In the genomic region with DNA sequence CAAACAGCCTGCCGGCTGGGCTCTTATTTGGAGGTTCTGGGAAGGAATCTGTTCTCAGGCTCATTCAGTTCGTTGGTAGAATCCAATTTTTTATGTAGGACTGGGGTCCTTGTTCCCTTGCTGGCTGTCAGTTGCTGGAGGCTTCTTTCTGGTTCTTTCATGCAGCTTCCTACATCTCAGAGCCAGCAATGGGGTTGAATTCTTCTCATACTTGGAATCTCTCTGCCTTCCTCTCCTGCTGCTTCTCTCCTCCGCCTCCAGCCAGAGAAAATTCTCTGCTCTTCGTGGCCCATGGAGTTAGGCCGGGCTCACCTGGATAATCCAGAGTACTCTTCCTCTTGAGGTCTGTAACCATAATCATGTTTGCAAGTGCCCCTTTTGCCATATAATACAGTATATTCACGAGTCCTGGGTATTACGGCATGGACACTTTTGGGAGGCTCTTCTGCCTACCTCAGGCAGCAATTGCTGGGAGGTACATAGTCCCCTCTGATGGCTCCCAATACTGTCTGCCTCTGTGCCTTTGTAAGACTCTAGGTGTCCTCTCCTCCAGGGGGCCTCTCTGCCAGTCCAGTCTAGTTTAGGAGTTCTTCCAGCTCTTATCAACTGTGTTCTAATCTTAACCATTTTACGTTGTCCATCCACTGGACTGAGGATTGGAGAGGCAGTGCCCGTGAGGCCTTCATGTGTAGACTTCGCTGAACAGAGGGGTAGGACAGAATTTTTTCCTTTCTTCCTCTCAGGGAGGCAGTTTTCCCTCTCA, we compare ENCODE assay signal across 13 cellular contexts. TPM values are rescaled to one million over a fixed set of nuclear protein-coding genes. Genes with fewer than 3 reads are reported as not detected.
DNase-seq lines count a peak whose midpoint lies in the region; ATAC-seq, FAIRE-seq and TF ChIP-seq lines count a peak whose summit lies in the region.
"Had no signal": no experiment of that assay in that cellular context is flagged by ENCODE, and none has a peak within 500 bp of the region (broad histone marks: within the 10 kb centered on the region; RNA-seq: fewer than 3 reads in every experiment).

No MANE protein-coding gene starts in this region.

- peaks cover 76% of the 10 kb centered on the region for H3K79me2 ChIP-seq in keratinocyte (ENCODE audit: control insufficient read depth, insufficient read depth, low read length)

- peaks cover 5% of the 10 kb centered on the region for H3K9me1 ChIP-seq in keratinocyte (ENCODE audit: control insufficient read depth, extremely low read depth, insufficient read depth, low read length)

- DNase-seq in cardiac muscle cell (ENCODE audit: low read depth in 1 of 2, low spot score in 1 of 2) (no peak), heart right ventricle (no peak), keratinocyte (ENCODE audit: low read depth, low spot score) (no peak), AG08395 (ENCODE audit: low spot score) (no peak)
- no peak for DNase-seq in activated T-helper 1 cell treated with anti-CD3 and anti-CD28 coated beads, Interleukin-12 subunit alpha, Interleukin-12 subunit beta, Interleukin-2, Interleukin-4 antibody, amounts not matched to agents 30 ng/mL and 10 ng/mL and 1 ng/mL, durations not matched to agents 14 hours and 24 hours and 36 hours (ENCODE audit: low spot score)
- DNase-seq in stimulated activated CD4-positive, alpha-beta T cell treated with anti-CD3 and anti-CD28 coated beads, Interleukin-2, amount 100 ng/mL, for 24 hours, result no peak
- DNase-seq: GOT3, NCI-H1436 had no signal

- peaks cover 56% of the 10 kb centered on the region for H3K4me1 Mint-ChIP-seq in activated T-helper 1 cell treated with anti-CD3 and anti-CD28 coated beads, Interleukin-12 subunit alpha, Interleukin-12 subunit beta, Interleukin-2, Interleukin-4 antibody, amounts not matched to agents 30 ng/mL and 10 ng/mL and 1 ng/mL, durations not matched to agents 14 hours and 24 hours and 36 hours (ENCODE audit: low read depth)

- H3K27me3 Mint-ChIP-seq in activated T-helper 1 cell treated with anti-CD3 and anti-CD28 coated beads, Interleukin-12 subunit alpha, Interleukin-12 subunit beta, Interleukin-2, Interleukin-4 antibody, amounts not matched to agents 30 ng/mL and 10 ng/mL and 1 ng/mL, durations not matched to agents 14 hours and 24 hours and 36 hours (ENCODE audit: insufficient read depth), result no peaks in the 10 kb centered on the region

- FAIRE-seq in keratinocyte (lab: Jason Lieb, UNC), result no peak
- FAIRE-seq: GM18507 had no signal

- H3K9me3 ChIP-seq in cardiac muscle cell (ENCODE audit: low read depth) (no peaks in the 10 kb centered on the region), heart right ventricle (no peaks in the 10 kb centered on the region), keratinocyte (ENCODE audit: control insufficient read depth, low read depth, low read length) (no peaks in the 10 kb centered on the region), subcutaneous abdominal adipose tissue (ENCODE audit: control insufficient read depth in 5 of 5, low read length in 5 of 5) (peaks cover 0 to 4% (median 0%) of the 10 kb centered on the region in 5 donors)
- H3K9me3 ChIP-seq: SJSA1 had no signal

- H3K36me3 Mint-ChIP-seq in activated T-helper 1 cell treated with anti-CD3 and anti-CD28 coated beads, Interleukin-12 subunit alpha, Interleukin-12 subunit beta, Interleukin-2, Interleukin-4 antibody, amounts not matched to agents 30 ng/mL and 10 ng/mL and 1 ng/mL, durations not matched to agents 14 hours and 24 hours and 36 hours (ENCODE audit: low read depth), result peaks cover 19% of the 10 kb centered on the region

- no peaks in the 10 kb centered on the region for H3K9me3 Mint-ChIP-seq in activated T-helper 1 cell treated with anti-CD3 and anti-CD28 coated beads, Interleukin-12 subunit alpha, Interleukin-12 subunit beta, Interleukin-2, Interleukin-4 antibody, amounts not matched to agents 30 ng/mL and 10 ng/mL and 1 ng/mL, durations not matched to agents 14 hours and 24 hours and 36 hours

- H2AFZ ChIP-seq in keratinocyte (ENCODE audit: control insufficient read depth, low read length), result no peak overlapping the region

- no peak for ATAC-seq in heart right ventricle
- no peak for ATAC-seq in HG02678 (IDR thresholded peaks at IDR 0.05; ENCODE audit: unreplicated experiment)

- dilution Hi-C loops in keratinocyte (cut with MboI; ENCODE audit: extremely low pct_ligation_motif_present, low sequenced_read_pairs), result no loop called here

- H3K27ac Mint-ChIP-seq in activated T-helper 1 cell treated with anti-CD3 and anti-CD28 coated beads, Interleukin-12 subunit alpha, Interleukin-12 subunit beta, Interleukin-2, Interleukin-4 antibody, amounts not matched to agents 30 ng/mL and 10 ng/mL and 1 ng/mL, durations not matched to agents 14 hours and 24 hours and 36 hours, result no peak overlapping the region

- intact Hi-C loops in heart right ventricle (cut with DNase I), result no loop called here
- intact Hi-C loops in activated T-helper 1 cell treated with anti-CD3 and anti-CD28 coated beads, Interleukin-12 subunit alpha, Interleukin-12 subunit beta, Interleukin-2, Interleukin-4 antibody, amounts not matched to agents 30 ng/mL and 10 ng/mL and 1 ng/mL, durations not matched to agents 14 hours and 24 hours and 36 hours (cut with micrococcal nuclease), result loop anchor here (10.0 kb wide), 2 partner anchors 1798 to 1868 kb away; partner anchors contain the start of genes MAN2B2 and MRFAP1

- no peaks in the 10 kb centered on the region for H4K20me1 ChIP-seq in keratinocyte (ENCODE audit: control insufficient read depth, extremely low read depth, insufficient read depth, low read length)

- H3K4me3 ChIP-seq in cardiac muscle cell (peak overlapping the region; percentile 95), heart right ventricle (peak overlapping the region in 3 of 10 donors; percentile 96 to 98 (median 97)), keratinocyte (ENCODE audit: control insufficient read depth in 2 of 3, extremely low read depth in 1 of 3, insufficient read depth in 2 of 3, low read depth in 1 of 3, low read length in 3 of 3) (peak overlapping the region; percentile 6 to 82 (median 70)), subcutaneous abdominal adipose tissue (ENCODE audit: low read depth in 1 of 5, low read length in 5 of 5) (peak overlapping the region in 1 of 5 donors; percentile 16)
- H3K4me3 ChIP-seq: SJSA1 had no signal

- 55 to 65% methylated on average over 10 of the region's 10 CpGs for WGBS in heart right ventricle, 2 donors

- H3K36me3 ChIP-seq in cardiac muscle cell (peaks cover 6% of the 10 kb centered on the region), heart right ventricle (peaks cover 0 to 43% (median 2%) of the 10 kb centered on the region in 9 donors), keratinocyte (ENCODE audit: control insufficient read depth in 2 of 2, extremely low read depth in 1 of 2, insufficient read depth in 2 of 2, low read length in 2 of 2) (peaks cover 10 to 13% of the 10 kb centered on the region in 2 experiments), subcutaneous abdominal adipose tissue (ENCODE audit: control insufficient read depth in 5 of 5, insufficient read depth in 5 of 5, low read length in 5 of 5) (peaks cover 0 to 24% (median 11%) of the 10 kb centered on the region in 5 donors)
- H3K36me3 ChIP-seq: SJSA1 had no signal

- H3K9ac ChIP-seq in keratinocyte (ENCODE audit: control insufficient read depth, extremely low read depth, insufficient read depth, low read length) (no peak overlapping the region), subcutaneous abdominal adipose tissue (ENCODE audit: low read length in 5 of 5) (peak overlapping the region in 3 of 5 donors; percentile 26 to 98 (median 48))

- H3K27ac ChIP-seq in cardiac muscle cell (peak overlapping the region; percentile 47), heart right ventricle (no peak overlapping the region), keratinocyte (ENCODE audit: control insufficient read depth, insufficient read depth, low read length) (no peak overlapping the region), subcutaneous abdominal adipose tissue (ENCODE audit: low read depth, low read length) (no peak overlapping the region)
- H3K27ac ChIP-seq: C4-2B, SJSA1 had no signal

- H3K4me3 Mint-ChIP-seq in activated T-helper 1 cell treated with anti-CD3 and anti-CD28 coated beads, Interleukin-12 subunit alpha, Interleukin-12 subunit beta, Interleukin-2, Interleukin-4 antibody, amounts not matched to agents 30 ng/mL and 10 ng/mL and 1 ng/mL, durations not matched to agents 14 hours and 24 hours and 36 hours, result peak overlapping the region; percentile 93

- peak overlapping the region; percentile 98 for H3K4me2 ChIP-seq in keratinocyte (ENCODE audit: control insufficient read depth, extremely low read depth, insufficient read depth, low read depth, low read length)

- peaks cover 31% of the 10 kb centered on the region for H3K4me1 ChIP-seq in cardiac muscle cell (ENCODE audit: low read depth)
- peaks cover 18 to 75% (median 50%) of the 10 kb centered on the region in 9 donors for H3K4me1 ChIP-seq in heart right ventricle
- peaks cover 27% of the 10 kb centered on the region for H3K4me1 ChIP-seq in keratinocyte (ENCODE audit: control insufficient read depth, extremely low read depth, insufficient read depth, low read length)
- H3K4me1 ChIP-seq in subcutaneous abdominal adipose tissue (ENCODE audit: control insufficient read depth in 5 of 5, insufficient read depth in 5 of 5, low read length in 5 of 5), result peaks cover 18 to 54% (median 37%) of the 10 kb centered on the region in 5 donors

- TF ChIP-seq CTCF in cardiac muscle cell (IDR thresholded peaks at IDR 0.05; ENCODE audit: low read depth, low read length) (no peak), heart right ventricle (IDR thresholded peaks at IDR 0.05) (no peak), keratinocyte (optimal IDR thresholded peaks at IDR 0.05 in 1 of 3, IDR thresholded peaks at IDR 0.05 in 1 of 3, conservative IDR thresholded peaks at IDR 0.05 in 1 of 3; ENCODE audit: extremely low read depth in 1 of 3, insufficient read depth in 2 of 3, low read length in 3 of 3) (no peak)

- H3K27me3 ChIP-seq in cardiac muscle cell (no peaks in the 10 kb centered on the region), heart right ventricle (no peaks in the 10 kb centered on the region), keratinocyte (ENCODE audit: control insufficient read depth, extremely low read depth, insufficient read depth, low read length) (no peaks in the 10 kb centered on the region), subcutaneous abdominal adipose tissue (ENCODE audit: control insufficient read depth in 5 of 5, insufficient read depth in 4 of 5, low read length in 5 of 5) (no peaks in the 10 kb centered on the region)
- H3K27me3 ChIP-seq: SJSA1 had no signal

RNA-seq across cellular contexts. Expression of gene TRMT44, which starts 2.2 kb away (rescaled TPM):
- total RNA-seq in cardiac muscle cell (38.8 and 66.9 TPM in 2 replicates), heart right ventricle (10 to 100 TPM in 2 of 10 donors, 1 to 10 TPM in 8; 6.0 to 10.2 (median 8.4) TPM)
- polyA plus RNA-seq in cardiac muscle cell (20.6 and 23.6 TPM in 2 replicates), heart right ventricle (1 to 10 TPM; 4.5 to 5.3 TPM), keratinocyte (6.0 to 9.2 TPM (median 8.8 TPM) in 3 replicates)
- 36.8 and 39.2 TPM in 2 replicates for total RNA-seq in activated T-helper 1 cell treated with anti-CD3 and anti-CD28 coated beads, Interleukin-12 subunit alpha, Interleukin-12 subunit beta, Interleukin-2, Interleukin-4 antibody, amounts not matched to agents 30 ng/mL and 10 ng/mL and 1 ng/mL, durations not matched to agents 14 hours and 24 hours and 36 hours
- 6.5 TPM for polyA plus RNA-seq in keratinocyte (2011; ENCODE audit: low read depth)
- polyA plus RNA-seq in keratinocyte (2011; cell fraction: cytosol; rRNA removed), result 5.6 and 5.8 TPM in 2 replicates
- 18.2 and 19.4 TPM in 2 replicates for polyA plus RNA-seq in keratinocyte (2011; cell fraction: nucleus; rRNA removed)
- 7.2 and 8.8 TPM in 2 replicates for polyA plus RNA-seq in keratinocyte (2012; ENCODE audit: low replicate concordance)
- polyA minus RNA-seq in keratinocyte, result 8.8 to 10.2 TPM (median 10.1 TPM) in 3 replicates
- polyA minus RNA-seq in keratinocyte (2011; cell fraction: cytosol; rRNA and poly(A)+ RNA removed), result 10.2 TPM
- polyA minus RNA-seq in keratinocyte (2011; cell fraction: nucleus; rRNA and poly(A)+ RNA removed), result 19.8 and 23.1 TPM in 2 replicates

RNA-seq across cellular contexts. Expression of gene ACOX3, which starts 2.3 kb away (rescaled TPM):
- total RNA-seq in cardiac muscle cell, result 26.5 and 38.7 TPM in 2 replicates
- 19.1 and 31.0 TPM in 2 replicates for polyA plus RNA-seq in cardiac muscle cell
- 10 to 100 TPM; 21.6 to 28.9 (median 25.6) TPM for total RNA-seq in heart right ventricle
- 10 to 100 TPM; 17.9 to 18.5 TPM for polyA plus RNA-seq in heart right ventricle
- 18.4 and 20.7 TPM in 2 replicates for total RNA-seq in activated T-helper 1 cell treated with anti-CD3 and anti-CD28 coated beads, Interleukin-12 subunit alpha, Interleukin-12 subunit beta, Interleukin-2, Interleukin-4 antibody, amounts not matched to agents 30 ng/mL and 10 ng/mL and 1 ng/mL, durations not matched to agents 14 hours and 24 hours and 36 hours
- polyA plus RNA-seq in keratinocyte, result 6.0 to 7.2 TPM (median 6.7 TPM) in 3 replicates
- 10.9 TPM for polyA plus RNA-seq in keratinocyte (2011; ENCODE audit: low read depth)
- polyA plus RNA-seq in keratinocyte (2011; cell fraction: cytosol; rRNA removed), result 6.4 and 8.2 TPM in 2 replicates
- 15.6 and 16.6 TPM in 2 replicates for polyA plus RNA-seq in keratinocyte (2011; cell fraction: nucleus; rRNA removed)
- 15.3 and 16.5 TPM in 2 replicates for polyA plus RNA-seq in keratinocyte (2012; ENCODE audit: low replicate concordance)
- polyA minus RNA-seq in keratinocyte, result 6.5 to 8.2 TPM (median 7.6 TPM) in 3 replicates
- 6.5 TPM for polyA minus RNA-seq in keratinocyte (2011; cell fraction: cytosol; rRNA and poly(A)+ RNA removed)
- polyA minus RNA-seq in keratinocyte (2011; cell fraction: nucleus; rRNA and poly(A)+ RNA removed), result 7.0 and 12.1 TPM in 2 replicates
